8 cellular contexts compared by ENCODE assay signal in genomic region chr1:110034451-110035235, GRCh38. TPM values are rescaled to one million over a fixed set of nuclear protein-coding genes. Genes with fewer than 3 reads are reported as not detected.
DNase-seq lines count a peak whose midpoint lies in the region; ATAC-seq and TF ChIP-seq lines count a peak whose summit lies in the region.

STRIP1 (plus strand) TSS chr1:110034624; CDS start chr1:110034638, 14 bp downstream.

- CTCF ChIA-PET in OCI-LY7 (lab: Charles Lee; ENCODE audit: unreplicated experiment) = interaction anchor here (0.7 to 1.0 kb wide), 3 partner anchors 18 to 78 kb away, joined by 3 to 7 read pairs (median 6); no protein-coding TSS in a partner anchor

- peaks cover 31% of the 10 kb centered on the region for H3K79me2 ChIP-seq in OCI-LY7 (ENCODE audit: insufficient read depth, low read depth, low read length)

- POLR2A ChIA-PET in OCI-LY7 (lab: Charles Lee) = interaction anchor here (0.6 to 1.8 kb wide), 9 partner anchors 10 to 486 kb away, joined by 3 to 7 read pairs (median 3); partner anchors contain the start of genes GNAI3 and RBM15

- H4K20me1 ChIP-seq in OCI-LY7 (ENCODE audit: insufficient read depth, low read length) = no peaks in the 10 kb centered on the region

- H3K4me1 ChIP-seq in OCI-LY7 (ENCODE audit: insufficient read depth, low read length, poor library complexity, severe bottlenecking) (peaks cover 37% of the 10 kb centered on the region), mucosa of descending colon (ENCODE audit: low read depth) (peaks cover 10% of the 10 kb centered on the region)

- H3K36me3 ChIP-seq in OCI-LY7 (ENCODE audit: insufficient read depth, low read length) (peaks cover 29% of the 10 kb centered on the region), mucosa of descending colon (ENCODE audit: low read depth) (no peaks in the 10 kb centered on the region)

- H3K9me2 ChIP-seq in OCI-LY7 (ENCODE audit: insufficient read depth, low read length) = no peaks in the 10 kb centered on the region

- TF ChIP-seq CTCF in OCI-LY7 (conservative IDR thresholded peaks at IDR 0.05; ENCODE audit: low read length) (no peak), epithelial cell of esophagus (IDR thresholded peaks at IDR 0.05; ENCODE audit: insufficient read depth, low read depth, low read length, missing control alignments) (no peak), mucosa of descending colon (IDR thresholded peaks at IDR 0.05) (no peak)

- peak; percentile 91 for DNase-seq in D341Med (ENCODE audit: low spot score)
- DNase-seq in HuH-7.5 (ENCODE audit: low spot score) = peak; percentile 69
- DNase-seq in OCI-LY7 (ENCODE audit: low spot score) = peak; percentile 97
- peak; percentile 81 for DNase-seq in activated T-cell treated with anti-CD3 and anti-CD28 coated beads for 1 hour (ENCODE audit: low read depth)
- DNase-seq in epithelial cell of esophagus (ENCODE audit: low read depth) = peak; percentile 97
- peak; percentile 94 to 95 (median 94) for DNase-seq in mucosa of descending colon
- DNase-seq in stimulated activated CD8-positive, alpha-beta memory T cell treated with anti-CD3 and anti-CD28 coated beads, Interleukin-4, amount 100 ng/mL, for 24 hours (ENCODE audit: low read depth) = peak; percentile 81

- intact Hi-C loops in OCI-LY7 (cut with micrococcal nuclease; ENCODE audit: unreplicated experiment) = no loop called here
- intact Hi-C loops in mucosa of descending colon (cut with DNase I, micrococcal nuclease) = no loop called here

- peak within 1 kb of the TSS; percentile 43 for H3K27ac ChIP-seq in OCI-LY7 (ENCODE audit: low read depth, low read length, poor library complexity, severe bottlenecking)

- H3K9me3 ChIP-seq in OCI-LY7 (ENCODE audit: low read length) (no peaks in the 10 kb centered on the region), mucosa of descending colon (no peaks in the 10 kb centered on the region)

- peak within 1 kb of the TSS; percentile 86 for H3K4me2 ChIP-seq in OCI-LY7 (ENCODE audit: low read length)

- peak within 1 kb of the TSS; percentile 85 for H2AFZ ChIP-seq in OCI-LY7 (ENCODE audit: low read length)

- ATAC-seq in GM21515 (IDR thresholded peaks at IDR 0.05; ENCODE audit: unreplicated experiment) = peak; percentile 88
- peak; percentile 97 for ATAC-seq in mucosa of descending colon

- peak within 1 kb of the TSS; percentile 95 for H3K4me3 ChIP-seq in OCI-LY7 (ENCODE audit: low read depth, low read length, poor library complexity, severe bottlenecking)
- peak within 1 kb of the TSS; percentile 77 for H3K4me3 ChIP-seq in epithelial cell of esophagus (ENCODE audit: low read length)
- H3K4me3 ChIP-seq in mucosa of descending colon = peak within 1 kb of the TSS; percentile 100

- BruUV-seq in OCI-LY7 (replicated peaks; lab: Mats Ljungman, UMichigan) = no TSS peak

RNA-seq across cellular contexts. Expression of gene STRIP1, which starts in this region (rescaled TPM):
- 33.1 and 45.5 TPM in 2 replicates for total RNA-seq in OCI-LY7 (2014; rRNA removed; shearing (Covaris generic))
- total RNA-seq in OCI-LY7 (2022) (42.2 and 43.7 TPM in 2 replicates), mucosa of descending colon (10 to 100 TPM; 36.6 to 54.8 (median 43.4) TPM)

Comparison
In these comparisons a context has a peak if more than half of its experiments do, and no peak if none do; other contexts are left out.
1. Peak in every context shown above with its lines: DNase-seq, ATAC-seq, H3K4me3 ChIP-seq and H3K27ac ChIP-seq.